11 cellular contexts compared by ENCODE assay signal in genomic region chr5:178119915-178120660, GRCh38. TPM values are rescaled to one million over a fixed set of nuclear protein-coding genes. Genes with fewer than 3 reads are reported as not detected.
DNase-seq lines count a peak whose midpoint lies in the region; ATAC-seq and TF ChIP-seq lines count a peak whose summit lies in the region.
"Had no signal": no experiment of that assay in that cellular context is flagged by ENCODE, and none has a peak within 500 bp of the region (broad histone marks: within the 10 kb centered on the region; RNA-seq: fewer than 3 reads in every experiment).

No MANE protein-coding gene starts in this region.

- ATAC-seq in GM18519 (IDR thresholded peaks at IDR 0.05; ENCODE audit: low FRiP score, unreplicated experiment) (no peak), foreskin keratinocyte (no peak)

- H3K9me3 ChIP-seq in SU-DHL-6 (ENCODE audit: insufficient read depth, low read length) = no peaks in the 10 kb centered on the region
- H3K9me3 ChIP-seq: HAP-1, pancreas, right atrium auricular region, upper lobe of left lung had no signal

- no peak for TF ChIP-seq CTCF in SU-DHL-6 (IDR thresholded peaks at IDR 0.05; ENCODE audit: insufficient read depth, low read length, poor library complexity, severe bottlenecking)
- no peak for TF ChIP-seq CTCF in foreskin keratinocyte (conservative IDR thresholded peaks at IDR 0.05)

- H3K27me3 ChIP-seq in H7 (ENCODE audit: control insufficient read depth, insufficient read depth, low read length) = no peaks in the 10 kb centered on the region
- no peaks in the 10 kb centered on the region for H3K27me3 ChIP-seq in SU-DHL-6 (ENCODE audit: low read length)
- H3K27me3 ChIP-seq in foreskin keratinocyte = no peaks in the 10 kb centered on the region
- H3K27me3 ChIP-seq: pancreas had no signal

- H3K4me1 ChIP-seq in foreskin keratinocyte = no peaks in the 10 kb centered on the region
- H3K4me1 ChIP-seq: HAP-1 had no signal

- CTCF ChIA-PET in HEK293T (lab: Yijun Ruan, JAX) = interaction anchor here (0.6 to 1.8 kb wide), 15 partner anchors 10 to 65 kb away, joined by 3 to 14 read pairs (median 4); partner anchors contain the start of genes NHP2 and RMND5B

- H3K4me3 ChIP-seq in H7 (ENCODE audit: insufficient read depth, low read depth, low read length) (no peak overlapping the region), SU-DHL-6 (ENCODE audit: insufficient read depth, low read length, poor library complexity, severe bottlenecking) (no peak overlapping the region)
- H3K4me3 ChIP-seq: HAP-1, right atrium auricular region, upper lobe of left lung had no signal

- no peaks in the 10 kb centered on the region for H3K9me2 ChIP-seq in SU-DHL-6 (replicated peaks; ENCODE audit: insufficient read depth, low read length)

- no peak overlapping the region for H2AFZ ChIP-seq in SU-DHL-6 (ENCODE audit: low read depth, low read length, severe bottlenecking)

- H3F3A ChIP-seq in SU-DHL-6 (ENCODE audit: insufficient read depth) = peaks cover 51% of the 10 kb centered on the region

- H3K9ac ChIP-seq in SU-DHL-6 (ENCODE audit: low read length) = peak overlapping the region; percentile 91

- peaks cover 18% of the 10 kb centered on the region for H3K36me3 ChIP-seq in H7 (replicated peaks; ENCODE audit: control insufficient read depth, insufficient read depth, low read length)
- no peaks in the 10 kb centered on the region for H3K36me3 ChIP-seq in SU-DHL-6 (ENCODE audit: low read length)
- H3K36me3 ChIP-seq: HAP-1, pancreas, right atrium auricular region had no signal

- peak overlapping the region; percentile 42 for H3K4me2 ChIP-seq in SU-DHL-6 (ENCODE audit: low read depth, low read length, poor library complexity, severe bottlenecking)

- POLR2A ChIA-PET in HEK293T (lab: Yijun Ruan, JAX) = interaction anchor here (0.9 to 1.6 kb wide), 3 partner anchors 10 to 44 kb away, joined by 4 to 5 read pairs (median 4); partner anchors contain the start of gene RMND5B

- peak overlapping the region; percentile 94 for H3K27ac ChIP-seq in SU-DHL-6 (ENCODE audit: low read depth, low read length)
- no peak overlapping the region for H3K27ac ChIP-seq in foreskin keratinocyte
- H3K27ac ChIP-seq: pancreas, right atrium auricular region had no signal

- H3K79me2 ChIP-seq in SU-DHL-6 (ENCODE audit: insufficient read depth, low read length) = peaks cover 30% of the 10 kb centered on the region

- H4K20me1 ChIP-seq in SU-DHL-6 (ENCODE audit: low read depth, low read length) = no peaks in the 10 kb centered on the region

- peak; percentile 69 for DNase-seq in H7
- peak; percentile 77 for DNase-seq in myocyte (ENCODE audit: low read depth)
- DNase-seq in KG1 (lab: John Stamatoyannopoulos, UW) = no peak
- no peak for DNase-seq in HEK293T (ENCODE audit: extremely low spot score)
- DNase-seq in foreskin keratinocyte = no peak

TF ChIP-seq in HEK293T, 16 proteins besides CTCF, POLR2A, EP300 and RAD21:
- TF ChIP-seq L3MBTL2 (conservative IDR thresholded peaks at IDR 0.05) (no peak), SUZ12 (IDR thresholded peaks at IDR 0.05) (no peak), ARNT (IDR thresholded peaks at IDR 0.05) (no peak), BHLHE40 (IDR thresholded peaks at IDR 0.05; ENCODE audit: borderline replicate concordance) (no peak), SP1 (IDR thresholded peaks at IDR 0.05) (no peak), TARDBP (IDR thresholded peaks at IDR 0.05) (no peak), FOXA1 (IDR thresholded peaks at IDR 0.05) (no peak), ELF4 (IDR thresholded peaks at IDR 0.05) (no peak), FOXK2 (IDR thresholded peaks at IDR 0.05) (no peak), CTBP1 (IDR thresholded peaks at IDR 0.05; ENCODE audit: borderline replicate concordance) (no peak)

RNA-seq across cellular contexts. Expression of gene N4BP3, which starts 6.8 kb away (rescaled TPM):
- 32.0 and 36.5 TPM in 2 replicates for total RNA-seq in H7 (2014; rRNA removed; shearing (Covaris generic))
- total RNA-seq in myocyte = 4.8 and 12.5 TPM in 2 replicates
- 1.1 TPM for polyA plus RNA-seq in myocyte (2012)
- 3.6 TPM in 2 replicates for total RNA-seq in foreskin keratinocyte
- 2.7 and 2.9 TPM in 2 replicates for polyA plus RNA-seq in foreskin keratinocyte

RNA-seq across cellular contexts. Expression of gene RMND5B, which starts 10.7 kb away (rescaled TPM):
- 38.2 and 51.3 TPM in 2 replicates for total RNA-seq in H7 (2014; rRNA removed; shearing (Covaris generic))
- total RNA-seq in myocyte = 33.2 and 36.1 TPM in 2 replicates
- polyA plus RNA-seq in myocyte (2012) = 21.8 TPM
- 23.6 and 24.0 TPM in 2 replicates for total RNA-seq in foreskin keratinocyte
- polyA plus RNA-seq in foreskin keratinocyte = 23.8 and 24.1 TPM in 2 replicates

RNA-seq across cellular contexts. Expression of gene NHP2, which starts 33.6 kb away (rescaled TPM):
- 254 and 275 TPM in 2 replicates for total RNA-seq in H7 (2014; rRNA removed; shearing (Covaris generic))
- 213 and 306 TPM in 2 replicates for total RNA-seq in myocyte
- polyA plus RNA-seq in myocyte (2012) = 138 TPM
- total RNA-seq in foreskin keratinocyte = 187 and 215 TPM in 2 replicates
- polyA plus RNA-seq in foreskin keratinocyte = 339 and 347 TPM in 2 replicates

Comparison
In these comparisons a context has a peak if more than half of its experiments do, and no peak if none do; other contexts are left out.
1. DNase-seq: peak in H7 (single experiment) and myocyte (single experiment); none in KG1 (single experiment), HEK293T (single experiment) and foreskin keratinocyte (0 of 2).